In the genomic region with DNA sequence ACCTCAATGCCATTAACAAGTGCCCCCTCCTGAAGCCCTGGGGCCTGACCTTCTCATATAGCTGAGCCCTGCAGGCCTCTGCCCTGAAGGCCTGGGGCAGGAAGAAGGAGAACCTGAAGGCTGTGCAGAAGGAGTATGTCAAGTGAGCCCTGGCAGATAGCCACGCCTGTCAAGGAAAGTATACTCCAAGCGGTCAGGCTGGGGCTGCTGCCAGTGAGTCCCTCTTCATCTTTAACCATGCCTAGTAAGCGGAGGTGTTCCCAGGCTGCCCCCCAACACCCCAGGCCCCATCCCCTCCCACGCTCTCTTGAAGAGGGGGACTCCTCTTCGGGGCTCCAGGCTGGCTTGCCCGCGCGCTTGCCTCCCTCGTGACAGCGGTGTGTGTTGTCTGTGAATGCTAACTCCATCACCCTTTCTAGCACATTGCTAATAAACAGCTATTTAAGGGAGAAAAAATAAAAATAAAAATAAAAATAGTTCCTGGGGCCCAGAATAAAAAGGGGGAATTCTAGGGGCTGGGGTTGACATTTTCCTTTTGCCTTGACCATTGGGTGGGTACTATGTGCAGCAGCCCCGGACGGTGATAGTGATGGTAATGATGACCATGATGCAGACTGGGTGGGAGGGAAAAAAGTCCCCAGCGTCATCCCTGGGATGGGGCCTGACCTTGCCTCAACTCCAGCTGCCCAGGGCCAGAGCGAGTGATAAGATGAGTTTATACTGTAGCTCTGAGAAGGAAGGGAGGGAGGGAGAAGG, we compare ENCODE assay signal across 24 cellular contexts. TPM values are rescaled to one million over a fixed set of nuclear protein-coding genes. Genes with fewer than 3 reads are reported as not detected.
DNase-seq lines count a peak whose midpoint lies in the region; ATAC-seq and TF ChIP-seq lines count a peak whose summit lies in the region.
"Had no signal": no experiment of that assay in that cellular context is flagged by ENCODE, and none has a peak within 500 bp of the region (broad histone marks: within the 10 kb centered on the region; RNA-seq: fewer than 3 reads in every experiment).

No MANE protein-coding gene starts in this region.

- H3K27ac ChIP-seq in AG04450 (ENCODE audit: low read depth, low read length), result peak overlapping the region; percentile 47
- H3K27ac ChIP-seq in left ventricle myocardium inferior (replicated peaks), result peak overlapping the region; percentile 93
- H3K27ac ChIP-seq: C4-2B had no signal

- TF ChIP-seq CTCF in AG04450 (IDR thresholded peaks at IDR 0.05; ENCODE audit: low read depth, low read length) (no peak), left ventricle myocardium inferior (IDR thresholded peaks at IDR 0.05; ENCODE audit: borderline replicate concordance) (no peak), nephron (IDR thresholded peaks at IDR 0.05; ENCODE audit: unreplicated experiment in 3 of 3) (no peak)

- H3K4me3 Mint-ChIP-seq in nephron, result peak overlapping the region in 2 of 3 experiments; percentile 47 to 58
- H3K4me3 Mint-ChIP-seq: T-helper 17 cell had no signal

- ATAC-seq in SK-N-SH treated with all-trans-retinoic acid at 6 μM for 48 hours (peak; percentile 47), sciatic nerve (no peak)
- ATAC-seq: T-helper 17 cell had no signal

- H3K9me3 ChIP-seq in AG04450 (ENCODE audit: control insufficient read depth, insufficient read depth, low read length) (no peaks in the 10 kb centered on the region; the same call in 1 of the 2 replicates), left ventricle myocardium inferior (replicated peaks) (no peaks in the 10 kb centered on the region)

- CTCF ChIA-PET in AG04450 (lab: Charles Lee), result interaction anchor here (1.0 kb wide), 2 partner anchors 15 to 1948 kb away, joined by 3 read pairs; no protein-coding TSS in a partner anchor

- peak overlapping the region; percentile 53 to 98 (median 95) for H3K27ac Mint-ChIP-seq in nephron

- peak; percentile 67 for DNase-seq in AG04450 (ENCODE audit: low read depth, low spot score)
- peak; percentile 73 for DNase-seq in left ventricle myocardium inferior
- DNase-seq in sciatic nerve (ENCODE audit: low spot score), result no peak
- DNase-seq in kidney tubule cell (ENCODE audit: low spot score), result no peak
- no peak for DNase-seq in DMS153 treated with DMSO at 0.1 percent for 48 hours (lab: John Stamatoyannopoulos, UW; ENCODE audit: unreplicated experiment)
- DNase-seq in GDM1 (lab: John Stamatoyannopoulos, UW), result no peak
- DNase-seq: activated CD4-positive, alpha-beta T cell treated with anti-CD3 and anti-CD28 coated beads, Interleukin-2, amount 50 U/mL, for 48 hours; activated gamma-delta T cell treated with Interleukin-2 at 50 U/mL for 16 hours; activated T-cell treated with anti-CD3 and anti-CD28 coated beads for 4 hours; amygdala; caudate nucleus; GF-D8; MM.1S; NCI-H2227 treated with DMSO at 0.1 percent for 48 hours; NCI-H82; SHP77 treated with DMSO at 0.1 percent for 48 hours; T-helper 17 cell had no signal

- POLR2A ChIA-PET in AG04450 (lab: Yijun Ruan, JAX), result interaction anchor here (0.7 kb wide), 1 partner anchor 66 kb away, joined by 7 read pairs; no protein-coding TSS in a partner anchor

- H3K9me3 Mint-ChIP-seq in nephron, result no peaks in the 10 kb centered on the region

- H3K4me3 ChIP-seq in AG04450 (ENCODE audit: low read depth, low read length) (no peak overlapping the region), left ventricle myocardium inferior (no peak overlapping the region)

- intact Hi-C loops in left ventricle myocardium inferior (cut with micrococcal nuclease) (no loop called here), sciatic nerve (cut with DNase I) (no loop called here)

- H3K4me1 Mint-ChIP-seq in nephron, result peaks cover 62% of the 10 kb centered on the region

- no peaks in the 10 kb centered on the region for H3K27me3 ChIP-seq in AG04450 (ENCODE audit: control insufficient read depth, insufficient read depth, low read length)
- H3K27me3 ChIP-seq in left ventricle myocardium inferior (ENCODE audit: low read depth), result no peaks in the 10 kb centered on the region

- H3K36me3 ChIP-seq in left ventricle myocardium inferior, result peaks cover 6% of the 10 kb centered on the region

- peaks cover 5% of the 10 kb centered on the region for H3K36me3 Mint-ChIP-seq in nephron (ENCODE audit: low read depth)

- no peaks in the 10 kb centered on the region for H3K27me3 Mint-ChIP-seq in nephron (ENCODE audit: low read depth)
- H3K27me3 Mint-ChIP-seq: T-helper 17 cell had no signal

- H3K4me1 ChIP-seq in left ventricle myocardium inferior, result peaks cover 65% of the 10 kb centered on the region

TF ChIP-seq in SK-N-SH treated with all-trans-retinoic acid at 6 μM for 48 hours, 23 proteins besides CTCF, POLR2A, EP300 and RAD21 (continues in another document):
- TF ChIP-seq, protein P1, sequence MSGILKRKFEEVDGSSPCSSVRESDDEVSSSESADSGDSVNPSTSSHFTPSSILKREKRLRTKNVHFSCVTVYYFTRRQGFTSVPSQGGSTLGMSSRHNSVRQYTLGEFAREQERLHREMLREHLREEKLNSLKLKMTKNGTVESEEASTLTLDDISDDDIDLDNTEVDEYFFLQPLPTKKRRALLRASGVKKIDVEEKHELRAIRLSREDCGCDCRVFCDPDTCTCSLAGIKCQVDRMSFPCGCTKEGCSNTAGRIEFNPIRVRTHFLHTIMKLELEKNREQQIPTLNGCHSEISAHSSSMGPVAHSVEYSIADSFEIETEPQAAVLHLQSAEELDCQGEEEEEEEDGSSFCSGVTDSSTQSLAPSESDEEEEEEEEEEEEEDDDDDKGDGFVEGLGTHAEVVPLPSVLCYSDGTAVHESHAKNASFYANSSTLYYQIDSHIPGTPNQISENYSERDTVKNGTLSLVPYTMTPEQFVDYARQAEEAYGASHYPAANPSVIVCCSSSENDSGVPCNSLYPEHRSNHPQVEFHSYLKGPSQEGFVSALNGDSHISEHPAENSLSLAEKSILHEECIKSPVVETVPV (CRISPR knock-in tag; IDR thresholded peaks at IDR 0.05), result no peak
- TF ChIP-seq ZNF70 (CRISPR knock-in tag; IDR thresholded peaks at IDR 0.05) (no peak), BACH2 (CRISPR knock-in tag; IDR thresholded peaks at IDR 0.05; ENCODE audit: borderline replicate concordance) (no peak), CSDC2 (CRISPR knock-in tag; IDR thresholded peaks at IDR 0.05) (no peak), ZNF565 (CRISPR knock-in tag; conservative IDR thresholded peaks at IDR 0.05; ENCODE audit: low read depth) (no peak), RARB (CRISPR knock-in tag; IDR thresholded peaks at IDR 0.05) (no peak), ZC3H10 (CRISPR knock-in tag; IDR thresholded peaks at IDR 0.05) (no peak), PPARA (CRISPR knock-in tag; IDR thresholded peaks at IDR 0.05; ENCODE audit: borderline replicate concordance) (no peak), GLIS3 (CRISPR knock-in tag; IDR thresholded peaks at IDR 0.05) (no peak), TOX (CRISPR knock-in tag; IDR thresholded peaks at IDR 0.05; ENCODE audit: borderline replicate concordance) (no peak), ZFP3 (CRISPR knock-in tag; IDR thresholded peaks at IDR 0.05) (no peak)
- TF ChIP-seq, protein P2, sequence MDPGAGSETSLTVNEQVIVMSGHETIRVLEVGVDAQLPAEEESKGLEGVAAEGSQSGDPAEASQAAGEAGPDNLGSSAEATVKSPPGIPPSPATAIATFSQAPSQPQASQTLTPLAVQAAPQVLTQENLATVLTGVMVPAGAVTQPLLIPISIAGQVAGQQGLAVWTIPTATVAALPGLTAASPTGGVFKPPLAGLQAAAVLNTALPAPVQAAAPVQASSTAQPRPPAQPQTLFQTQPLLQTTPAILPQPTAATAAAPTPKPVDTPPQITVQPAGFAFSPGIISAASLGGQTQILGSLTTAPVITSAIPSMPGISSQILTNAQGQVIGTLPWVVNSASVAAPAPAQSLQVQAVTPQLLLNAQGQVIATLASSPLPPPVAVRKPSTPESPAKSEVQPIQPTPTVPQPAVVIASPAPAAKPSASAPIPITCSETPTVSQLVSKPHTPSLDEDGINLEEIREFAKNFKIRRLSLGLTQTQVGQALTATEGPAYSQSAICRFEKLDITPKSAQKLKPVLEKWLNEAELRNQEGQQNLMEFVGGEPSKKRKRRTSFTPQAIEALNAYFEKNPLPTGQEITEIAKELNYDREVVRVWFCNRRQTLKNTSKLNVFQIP (CRISPR knock-in tag; IDR thresholded peaks at IDR 0.05; ENCODE audit: borderline replicate concordance, low read depth), result no peak
- TF ChIP-seq, protein P3, sequence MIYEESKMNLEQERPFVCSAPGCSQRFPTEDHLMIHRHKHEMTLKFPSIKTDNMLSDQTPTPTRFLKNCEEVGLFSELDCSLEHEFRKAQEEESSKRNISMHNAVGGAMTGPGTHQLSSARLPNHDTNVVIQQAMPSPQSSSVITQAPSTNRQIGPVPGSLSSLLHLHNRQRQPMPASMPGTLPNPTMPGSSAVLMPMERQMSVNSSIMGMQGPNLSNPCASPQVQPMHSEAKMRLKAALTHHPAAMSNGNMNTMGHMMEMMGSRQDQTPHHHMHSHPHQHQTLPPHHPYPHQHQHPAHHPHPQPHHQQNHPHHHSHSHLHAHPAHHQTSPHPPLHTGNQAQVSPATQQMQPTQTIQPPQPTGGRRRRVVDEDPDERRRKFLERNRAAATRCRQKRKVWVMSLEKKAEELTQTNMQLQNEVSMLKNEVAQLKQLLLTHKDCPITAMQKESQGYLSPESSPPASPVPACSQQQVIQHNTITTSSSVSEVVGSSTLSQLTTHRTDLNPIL (CRISPR knock-in tag; IDR thresholded peaks at IDR 0.05; ENCODE audit: low read depth), result no peak

RNA-seq across cellular contexts. Expression of a gene that starts 3.2 kb away (rescaled TPM):
- polyA plus RNA-seq in AG04450 (2011; rRNA removed), result 61.4 and 61.7 TPM in 2 replicates
- 63.9 and 85.0 TPM in 2 replicates for polyA minus RNA-seq in AG04450 (2011; rRNA and poly(A)+ RNA removed)
- total RNA-seq in left ventricle myocardium inferior (180 TPM), sciatic nerve (39.1 TPM)

RNA-seq across cellular contexts. Expression of a gene that starts 30.7 kb away (rescaled TPM):
- polyA plus RNA-seq in AG04450 (2011; rRNA removed), result 0.02 and 0.05 TPM in 2 replicates
- polyA minus RNA-seq in AG04450 (2011; rRNA and poly(A)+ RNA removed), result not detected in 2 replicates
- 0.66 TPM for total RNA-seq in left ventricle myocardium inferior
- 1.1 TPM for total RNA-seq in sciatic nerve
- total RNA-seq: epithelial cell of proximal tubule, frontal cortex, kidney epithelial cell, pulmonary artery endothelial cell had no signal

RNA-seq across cellular contexts. Expression of a gene that starts 40.5 kb away (rescaled TPM):
- 4.1 and 4.5 TPM in 2 replicates for polyA plus RNA-seq in AG04450 (2011; rRNA removed)
- polyA minus RNA-seq in AG04450 (2011; rRNA and poly(A)+ RNA removed), result 8.4 and 11.6 TPM in 2 replicates
- 1.2 TPM for total RNA-seq in left ventricle myocardium inferior
- 2.1 TPM for total RNA-seq in sciatic nerve

RNA-seq across cellular contexts. Expression of a gene that starts 44.2 kb away (rescaled TPM):
- 96.6 and 128 TPM in 2 replicates for polyA plus RNA-seq in AG04450 (2011; rRNA removed)
- 61.0 and 91.5 TPM in 2 replicates for polyA minus RNA-seq in AG04450 (2011; rRNA and poly(A)+ RNA removed)
- total RNA-seq in left ventricle myocardium inferior, result 115 TPM
- 39.8 TPM for total RNA-seq in sciatic nerve

RNA-seq across cellular contexts. Expression of a gene that starts 50.8 kb away (rescaled TPM):
- polyA plus RNA-seq in AG04450 (2011; rRNA removed), result 29.2 and 34.4 TPM in 2 replicates
- polyA minus RNA-seq in AG04450 (2011; rRNA and poly(A)+ RNA removed), result 26.5 and 33.5 TPM in 2 replicates
- total RNA-seq in left ventricle myocardium inferior (9.2 TPM), sciatic nerve (36.9 TPM)

Comparison
In these comparisons a context has a peak if more than half of its experiments do, and no peak if none do; other contexts are left out.
1. DNase-seq: peak in AG04450 (single experiment) and left ventricle myocardium inferior (single experiment); none in sciatic nerve (single experiment), kidney tubule cell (single experiment), DMS153 treated with DMSO at 0.1 percent for 48 hours (single experiment) and GDM1 (single experiment).